Comparison of ENCODE assay signal across 7 cellular contexts in the genomic region with DNA sequence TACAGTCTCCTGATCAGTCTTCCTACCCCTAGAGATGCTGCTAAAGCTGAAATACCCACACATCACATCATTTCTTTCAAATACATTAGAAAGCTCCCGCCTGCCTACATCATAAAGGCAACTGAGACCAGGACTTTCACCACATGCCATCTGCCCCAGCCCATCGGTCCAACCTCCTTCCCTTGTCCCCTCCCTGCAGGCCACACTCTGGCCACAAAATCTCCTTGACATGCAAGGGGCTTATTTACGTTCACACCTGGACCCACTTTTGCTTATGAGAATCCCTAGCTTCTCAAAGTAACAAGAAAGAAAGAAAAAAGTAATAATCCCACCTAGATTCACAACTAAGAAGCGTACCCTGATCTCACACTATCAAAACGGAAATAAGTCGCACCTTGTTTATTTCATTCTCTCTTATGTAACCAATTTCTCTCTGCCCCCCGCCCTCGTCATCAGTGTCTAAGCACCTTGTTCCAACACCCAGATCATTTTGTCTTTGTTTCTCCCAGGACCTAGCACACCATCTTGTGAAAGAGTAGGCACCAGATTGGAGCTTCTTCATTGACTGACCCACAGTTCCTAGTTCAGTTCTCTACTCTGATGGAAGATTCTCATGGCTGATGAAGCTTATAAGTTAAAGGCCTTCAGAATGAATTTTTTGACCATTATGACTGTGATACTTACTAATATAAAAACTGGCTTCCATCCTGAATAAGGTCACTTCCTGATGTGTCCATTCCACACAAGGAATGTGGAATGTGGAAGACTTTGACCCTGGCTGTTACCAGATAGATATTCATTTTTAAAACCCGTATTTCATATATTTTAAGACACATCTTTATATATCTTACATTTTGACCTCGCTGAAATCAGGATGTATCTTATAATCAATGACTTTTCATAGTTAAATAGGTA. TPM values are rescaled to one million over a fixed set of nuclear protein-coding genes. Genes with fewer than 3 reads are reported as not detected.
A peak's percentile ranks its signal among the peaks of the same experiment; 100 is the strongest.
DNase-seq lines count a peak whose midpoint lies in the region; ATAC-seq and TF ChIP-seq lines count a peak whose summit lies in the region.

No MANE protein-coding gene starts in this region.

- H3F3A ChIP-seq in PC-3 (ENCODE audit: low read length, unreplicated experiment): peaks cover 12% of the 10 kb centered on the region

- H3K27me3 ChIP-seq in PC-3 (ENCODE audit: low read length) (no peaks in the 10 kb centered on the region), right lobe of liver (no peaks in the 10 kb centered on the region), thoracic aorta (replicated peaks; ENCODE audit: insufficient read depth) (no peaks in the 10 kb centered on the region)

- WGBS in right lobe of liver (ENCODE audit: insufficient coverage, low coverage, low lambda C conversion rate, missing lambda C conversion rate): 69% methylated on average over 9 of the region's 10 CpGs

- intact Hi-C loops in PC-3 (cut with micrococcal nuclease): loop anchor here (5.0 to 10.0 kb wide), 2 partner anchors 369 to 1136 kb away; no protein-coding TSS in a partner anchor
- intact Hi-C loops in right lobe of liver (cut with DNase I): no loop called here

- peak overlapping the region; percentile 9 for H2AFZ ChIP-seq in PC-3 (ENCODE audit: low read length)

- CTCF ChIA-PET in PC-3 (lab: Charles Lee): no interaction called here

- peak overlapping the region; percentile 11; the same call in 1 of the 2 replicates for H3K9ac ChIP-seq in PC-3 (ENCODE audit: low read length)

- BruUV-seq in PC-3 (replicated peaks; lab: Mats Ljungman, UMichigan): no TSS peak

- no peak for ATAC-seq in PC-3
- ATAC-seq in right lobe of liver: peak in 1 of 4 donors; percentile 14
- ATAC-seq in thoracic aorta (ENCODE audit: insufficient number of reproducible peaks, low FRiP score, low read depth): no peak
- no peak for ATAC-seq in GM19035 (IDR thresholded peaks at IDR 0.05; ENCODE audit: unreplicated experiment)

- H3K9me3 ChIP-seq in PC-3 (ENCODE audit: low read length) (no peaks in the 10 kb centered on the region), right lobe of liver (no peaks in the 10 kb centered on the region), thoracic aorta (no peaks in the 10 kb centered on the region)

- TF ChIP-seq POLR2A in right lobe of liver (IDR thresholded peaks at IDR 0.05): no peak

- 0 out of 2 replicates have a peak overlapping the region, but pooled peaks have one; percentile 9 for H3K4me3 ChIP-seq in PC-3 (ENCODE audit: low read length)
- H3K4me3 ChIP-seq in right lobe of liver: no peak overlapping the region
- no peak overlapping the region for H3K4me3 ChIP-seq in thoracic aorta

- H3K27ac ChIP-seq in PC-3 (ENCODE audit: low read length): peak overlapping the region; percentile 81
- H3K27ac ChIP-seq in angular gyrus (ENCODE audit: low read depth, low read length): peak overlapping the region; percentile 27
- peak overlapping the region; percentile 66 to 76 (median 66) for H3K27ac ChIP-seq in right lobe of liver
- H3K27ac ChIP-seq in thoracic aorta: peak overlapping the region; percentile 52 to 72

- DNase-seq in PC-3 (peak; percentile 41), right lobe of liver (no peak), thoracic aorta (ENCODE audit: low spot score) (no peak), HT-29 (ENCODE audit: low spot score) (no peak), NCI-H526 (lab: John Stamatoyannopoulos, UW) (no peak)

- no peaks in the 10 kb centered on the region for H4K20me1 ChIP-seq in PC-3 (ENCODE audit: low read length)

- TF ChIP-seq CTCF in PC-3 (conservative IDR thresholded peaks at IDR 0.05; ENCODE audit: low read depth, low read length): no peak
- no peak for TF ChIP-seq CTCF in right lobe of liver (IDR thresholded peaks at IDR 0.05)
- TF ChIP-seq CTCF in thoracic aorta (IDR thresholded peaks at IDR 0.05): no peak

- peaks cover 49% of the 10 kb centered on the region for H3K4me1 ChIP-seq in PC-3 (ENCODE audit: insufficient read depth, low read length)
- H3K4me1 ChIP-seq in right lobe of liver: peaks cover 0 to 62% (median 30%) of the 10 kb centered on the region in 4 donors
- H3K4me1 ChIP-seq in thoracic aorta (ENCODE audit: control insufficient read depth in 1 of 2, low read depth in 2 of 2): peaks cover 19 to 49% of the 10 kb centered on the region in 2 donors

- POLR2A ChIA-PET in PC-3 (lab: Charles Lee; ENCODE audit: unreplicated experiment): no interaction called here

- H3K79me2 ChIP-seq in PC-3 (ENCODE audit: low read length): peaks cover 73% of the 10 kb centered on the region

- H3K36me3 ChIP-seq in PC-3 (ENCODE audit: low read depth, low read length) (peaks cover 28% of the 10 kb centered on the region), right lobe of liver (peaks cover 0 to 20% (median 0%) of the 10 kb centered on the region in 4 donors), thoracic aorta (peaks cover 3% of the 10 kb centered on the region)

- H3K9me2 ChIP-seq in PC-3 (replicated peaks; ENCODE audit: low read length): no peaks in the 10 kb centered on the region

- peak overlapping the region; percentile 60 for H3K4me2 ChIP-seq in PC-3 (ENCODE audit: low read length)

RNA-seq across cellular contexts. Expression of gene WSB2, which starts 7.7 kb away (rescaled TPM):
- total RNA-seq in PC-3 (2014; rRNA removed) (166 and 203 TPM in 2 replicates), right lobe of liver (10 to 100 TPM; 27.5 to 73.9 (median 49.0) TPM), thoracic aorta (10 to 100 TPM; 88.9 to 95.1 TPM)
- total RNA-seq in HT-29 (2014; rRNA removed; shearing (Covaris generic)): 115 and 117 TPM in 2 replicates

RNA-seq across cellular contexts. Expression of gene RFC5, which starts 36.8 kb away (rescaled TPM):
- total RNA-seq in PC-3 (2014; rRNA removed) (86.4 and 100 TPM in 2 replicates), right lobe of liver (1 to 10 TPM; 4.6 to 9.9 (median 8.5) TPM), thoracic aorta (1 to 10 TPM; 5.4 to 6.9 TPM)
- total RNA-seq in HT-29 (2014; rRNA removed; shearing (Covaris generic)): 42.9 and 48.1 TPM in 2 replicates

RNA-seq across cellular contexts. Expression of gene VSIG10, which starts 50.5 kb away (rescaled TPM):
- 60.8 and 68.8 TPM in 2 replicates for total RNA-seq in PC-3 (2014; rRNA removed)
- total RNA-seq in right lobe of liver: 10 to 100 TPM; 13.1 to 31.3 (median 20.1) TPM
- total RNA-seq in thoracic aorta: 10 to 100 TPM; 13.0 to 21.9 TPM
- 37.4 and 40.8 TPM in 2 replicates for total RNA-seq in HT-29 (2014; rRNA removed; shearing (Covaris generic))

Comparison
In these comparisons a context has a peak if more than half of its experiments do, and no peak if none do; other contexts are left out.
1. H3K27ac ChIP-seq: peak in every context shown above with its lines; median percentile 81 in PC-3; 66 in right lobe of liver; 62 in thoracic aorta; 27 in angular gyrus.